ENCODE assay signal across 14 cellular contexts in the genomic region with DNA sequence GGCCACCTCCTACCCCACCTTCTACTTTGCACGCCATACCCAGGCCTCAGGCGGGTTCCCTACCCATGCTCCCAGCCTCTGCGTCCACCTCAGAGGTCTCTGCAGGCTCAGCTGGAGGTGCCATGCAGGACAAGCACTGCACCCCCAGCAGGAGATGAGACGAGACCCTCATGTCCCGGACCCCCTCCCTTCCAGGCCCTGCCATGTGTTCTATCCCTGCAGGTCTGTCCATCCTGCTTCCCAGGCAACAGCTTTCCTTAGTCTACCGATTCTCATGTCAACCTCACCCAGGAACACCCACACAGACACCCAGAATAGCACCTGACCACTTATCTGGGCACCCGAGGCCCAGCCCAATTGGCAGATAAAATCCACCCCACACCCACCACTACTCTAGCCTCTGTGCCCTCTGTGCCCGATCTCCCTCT. TPM values are rescaled to one million over a fixed set of nuclear protein-coding genes. Genes with fewer than 3 reads are reported as not detected.
A peak's percentile ranks its signal among the peaks of the same experiment; 100 is the strongest.
DNase-seq lines count a peak whose midpoint lies in the region; ATAC-seq and TF ChIP-seq lines count a peak whose summit lies in the region.
"Had no signal": no experiment of that assay in that cellular context is flagged by ENCODE, and none has a peak within 500 bp of the region (broad histone marks: within the 10 kb centered on the region; RNA-seq: fewer than 3 reads in every experiment).

No MANE protein-coding gene starts in this region.

- TF ChIP-seq CTCF in DND-41 (IDR thresholded peaks at IDR 0.05; ENCODE audit: borderline replicate concordance, extremely low read depth, low read length, poor library complexity, severe bottlenecking) (no peak), PC-9 (conservative IDR thresholded peaks at IDR 0.05) (no peak)

- H3K4me3 Mint-ChIP-seq in naive thymus-derived CD4-positive, alpha-beta T cell, result peak overlapping the region; percentile 1 to 83 (median 40)

- H3K79me2 ChIP-seq in DND-41 (ENCODE audit: insufficient read depth, low read length), result peaks cover 100% of the 10 kb centered on the region
- no peaks in the 10 kb centered on the region for H3K79me2 ChIP-seq in PC-9 (ENCODE audit: low read depth)

- intact Hi-C loops in naive thymus-derived CD4-positive, alpha-beta T cell (cut with micrococcal nuclease), result loop anchor here in 1 of 2 donors (2.0 kb wide), 2 partner anchors 17 to 19 kb away; no protein-coding TSS in a partner anchor
- intact Hi-C loops in PC-9 (cut with micrococcal nuclease; ENCODE audit: unreplicated experiment), result no loop called here

- H3K36me3 ChIP-seq in BLaER1 treated with 17β-estradiol and CSF1 and Interleukin-3, amounts not matched to agents 10 nM and 100 nM, result peaks cover 0 to 10% (median 0%) of the 10 kb centered on the region in 11 experiments; a peak in 2 of 22 replicates
- peaks cover 87% of the 10 kb centered on the region for H3K36me3 ChIP-seq in DND-41 (ENCODE audit: insufficient read depth, low read length)
- H3K36me3 ChIP-seq in naive thymus-derived CD4-positive, alpha-beta T cell (ENCODE audit: control insufficient read depth in 2 of 3, insufficient read depth in 3 of 3, low read length in 3 of 3), result peaks cover 0 to 46% (median 7%) of the 10 kb centered on the region in 3 experiments
- no peaks in the 10 kb centered on the region for H3K36me3 ChIP-seq in PC-9 (ENCODE audit: low read depth)
- H3K36me3 ChIP-seq: BE2C, pancreas had no signal

- no peaks in the 10 kb centered on the region for H3K9me3 ChIP-seq in BLaER1 treated with 17β-estradiol and CSF1 and Interleukin-3, amounts not matched to agents 10 nM and 100 nM (replicated peaks in 1 of 11)
- H3K9me3 ChIP-seq in DND-41 (ENCODE audit: insufficient read depth, low read length, severe bottlenecking) (no peaks in the 10 kb centered on the region), PC-9 (ENCODE audit: insufficient read depth, low read depth) (no peaks in the 10 kb centered on the region)
- H3K9me3 ChIP-seq in naive thymus-derived CD4-positive, alpha-beta T cell (ENCODE audit: control insufficient read depth in 2 of 3, low read length in 3 of 3), result no peaks in the 10 kb centered on the region
- H3K9me3 ChIP-seq: BE2C, pancreas had no signal

- no peaks in the 10 kb centered on the region for H3K27me3 Mint-ChIP-seq in naive thymus-derived CD4-positive, alpha-beta T cell

- POLR2A ChIA-PET in naive thymus-derived CD4-positive, alpha-beta T cell (lab: Charles Lee), result interaction anchor here (0.9 to 4.2 kb wide), 7 partner anchors 9 to 33 kb away, joined by 3 to 34 read pairs (median 5); no protein-coding TSS in a partner anchor
- POLR2A ChIA-PET in PC-9 (lab: Charles Lee; ENCODE audit: unreplicated experiment), result no interaction called here

- no peak overlapping the region for H3K4me3 ChIP-seq in BLaER1 treated with 17β-estradiol and CSF1 and Interleukin-3, amounts not matched to agents 10 nM and 100 nM
- H3K4me3 ChIP-seq in DND-41 (ENCODE audit: low read depth in 1 of 2, low read length in 2 of 2) (no peak overlapping the region), PC-9 (no peak overlapping the region)
- H3K4me3 ChIP-seq in naive thymus-derived CD4-positive, alpha-beta T cell (ENCODE audit: low read length), result no peak overlapping the region
- H3K4me3 ChIP-seq: pancreas, smooth muscle cell had no signal

- no TSS peak for BruUV-seq in PC-9 (replicated peaks; lab: Mats Ljungman, UMichigan)

- H3K36me3 Mint-ChIP-seq in naive thymus-derived CD4-positive, alpha-beta T cell, result peaks cover 4 to 30% (median 30%) of the 10 kb centered on the region in 5 donors

- H3K9ac ChIP-seq in BLaER1 treated with 17β-estradiol and CSF1 and Interleukin-3, amounts not matched to agents 10 nM and 100 nM, result 0 out of 22 replicates have a peak overlapping the region, but pooled peaks of 2 of the 11 experiments have one; percentile 1 to 19
- H3K9ac ChIP-seq in DND-41 (ENCODE audit: low read depth, low read length), result no peak overlapping the region

- H3K27me3 ChIP-seq in BLaER1 treated with 17β-estradiol and CSF1 and Interleukin-3, amounts not matched to agents 10 nM and 100 nM, result no peaks in the 10 kb centered on the region
- H3K27me3 ChIP-seq in DND-41 (ENCODE audit: insufficient read depth, low read length, poor library complexity) (no peaks in the 10 kb centered on the region), PC-9 (ENCODE audit: insufficient read depth, low read depth) (no peaks in the 10 kb centered on the region)
- no peaks in the 10 kb centered on the region for H3K27me3 ChIP-seq in naive thymus-derived CD4-positive, alpha-beta T cell (ENCODE audit: control insufficient read depth in 2 of 2, insufficient read depth in 2 of 2, low read length in 2 of 2)
- H3K27me3 ChIP-seq: BE2C, pancreas had no signal

- peaks cover 11 to 96% (median 56%) of the 10 kb centered on the region in 11 experiments; a peak in 19 of 22 replicates for H4K20me1 ChIP-seq in BLaER1 treated with 17β-estradiol and CSF1 and Interleukin-3, amounts not matched to agents 10 nM and 100 nM
- H4K20me1 ChIP-seq in DND-41 (ENCODE audit: insufficient read depth, low read length) (peaks cover 94% of the 10 kb centered on the region), PC-9 (ENCODE audit: insufficient read depth) (no peaks in the 10 kb centered on the region)

- peaks cover 68 to 95% (median 90%) of the 10 kb centered on the region in 10 experiments for H3K4me1 ChIP-seq in BLaER1 treated with 17β-estradiol and CSF1 and Interleukin-3, amounts not matched to agents 10 nM and 100 nM
- H3K4me1 ChIP-seq in DND-41 (ENCODE audit: insufficient read depth, low read length), result no peaks in the 10 kb centered on the region; the same call in 1 of the 2 replicates
- peaks cover 91 to 99% of the 10 kb centered on the region in 2 donors for H3K4me1 ChIP-seq in naive thymus-derived CD4-positive, alpha-beta T cell (ENCODE audit: control insufficient read depth in 2 of 2, insufficient read depth in 2 of 2, low read length in 2 of 2)
- no peaks in the 10 kb centered on the region for H3K4me1 ChIP-seq in PC-9 (replicated peaks; ENCODE audit: insufficient read depth)
- H3K4me1 ChIP-seq: BE2C, pancreas had no signal

- peak overlapping the region; percentile 74 to 100 (median 98) for H3K4me2 ChIP-seq in BLaER1 treated with 17β-estradiol and CSF1 and Interleukin-3, amounts not matched to agents 10 nM and 100 nM
- H3K4me2 ChIP-seq in DND-41 (ENCODE audit: insufficient read depth, low read length) (no peak overlapping the region), PC-9 (no peak overlapping the region)
- H3K4me2 ChIP-seq: smooth muscle cell had no signal

- DNase-seq in DND-41 (no peak), GDM1 (lab: John Stamatoyannopoulos, UW) (no peak), NCI-H2107 (lab: John Stamatoyannopoulos, UW) (no peak), PC-9 (no peak)
- DNase-seq in naive thymus-derived CD4-positive, alpha-beta T cell, result no peak
- DNase-seq: BE2C, NCI-H1694, NCI-H524, OCI-M1 had no signal

- CTCF ChIA-PET in naive thymus-derived CD4-positive, alpha-beta T cell (lab: Charles Lee), result interaction anchor here (1.3 to 1.6 kb wide), 2 partner anchors 11 to 94 kb away, joined by 3 to 6 read pairs; no protein-coding TSS in a partner anchor
- CTCF ChIA-PET in PC-9 (lab: Charles Lee), result no interaction called here

- H3K9me2 ChIP-seq in PC-9 (ENCODE audit: insufficient read depth), result no peaks in the 10 kb centered on the region

- H2AFZ ChIP-seq in DND-41 (ENCODE audit: low read depth, low read length) (no peak overlapping the region), PC-9 (no peak overlapping the region)

- peaks cover 68 to 94% (median 90%) of the 10 kb centered on the region in 7 donors for H3K4me1 Mint-ChIP-seq in naive thymus-derived CD4-positive, alpha-beta T cell

- H3K27ac Mint-ChIP-seq in naive thymus-derived CD4-positive, alpha-beta T cell, result peak overlapping the region; percentile 58 to 99 (median 97)

- no peak for ATAC-seq in DND-41 (ENCODE audit: insufficient read depth, low read depth)
- no peak for ATAC-seq in naive thymus-derived CD4-positive, alpha-beta T cell
- ATAC-seq: pancreas, SK-N-SH treated with all-trans-retinoic acid at 6 μM for 48 hours had no signal

- H3K9me3 Mint-ChIP-seq in naive thymus-derived CD4-positive, alpha-beta T cell, result peaks cover 0 to 2% (median 0%) of the 10 kb centered on the region in 11 donors

- H3K27ac ChIP-seq in BLaER1 treated with 17β-estradiol and CSF1 and Interleukin-3, amounts not matched to agents 10 nM and 100 nM, result peak overlapping the region in 1 of 11 experiments; percentile 51; a peak in 2 of 22 replicates
- peak overlapping the region; percentile 20; the same call in 1 of the 2 replicates for H3K27ac ChIP-seq in DND-41 (ENCODE audit: low read length)
- peak overlapping the region; percentile 96 for H3K27ac ChIP-seq in angular gyrus (ENCODE audit: low read depth, low read length)
- peak overlapping the region; percentile 60 for H3K27ac ChIP-seq in naive thymus-derived CD4-positive, alpha-beta T cell (ENCODE audit: low read depth, low read length)
- no peak overlapping the region for H3K27ac ChIP-seq in PC-9
- H3K27ac ChIP-seq: pancreas had no signal

- no peaks in the 10 kb centered on the region for H3F3A ChIP-seq in PC-9 (ENCODE audit: insufficient read depth, low read depth)

RNA-seq across cellular contexts. Expression of gene SEMA4D, which starts 52.1 kb away (rescaled TPM):
- total RNA-seq in naive thymus-derived CD4-positive, alpha-beta T cell, result 100 to 1,000 TPM; 389 to 465 (median 460) TPM
- 100 to 1,000 TPM; 114 to 268 TPM for polyA plus RNA-seq in naive thymus-derived CD4-positive, alpha-beta T cell
- total RNA-seq in PC-9 (2021), result 48.4 and 58.3 TPM in 2 replicates

Comparison
In these comparisons a context has a peak if more than half of its experiments do, and no peak if none do; other contexts are left out.
1. H3K4me2 ChIP-seq: peak in BLaER1 treated with 17β-estradiol and CSF1 and Interleukin-3, amounts not matched to agents 10 nM and 100 nM (11 of 11); none in DND-41 (single experiment) and PC-9 (single experiment).